16 cellular contexts compared by ENCODE assay signal in genomic region chr17:393806-394717, GRCh38. TPM values are rescaled to one million over a fixed set of nuclear protein-coding genes. Genes with fewer than 3 reads are reported as not detected.
DNase-seq lines count a peak whose midpoint lies in the region; ATAC-seq lines count a peak whose summit lies in the region.
"Had no signal": no experiment of that assay in that cellular context is flagged by ENCODE, and none has a peak within 500 bp of the region (broad histone marks: within the 10 kb centered on the region; RNA-seq: fewer than 3 reads in every experiment).

No MANE protein-coding gene starts in this region.

- no peak for DNase-seq in activated CD4-positive, alpha-beta T cell treated with anti-CD3 and anti-CD28 coated beads, Interleukin-2, amount 10 ng/mL, durations not matched to agents 7 days and 5 days
- no peak for DNase-seq in activated CD4-positive, alpha-beta T cell treated with anti-CD3 and anti-CD28 coated beads for 1 hour
- peak; percentile 22 for DNase-seq in MV-4-11 (lab: John Stamatoyannopoulos, UW)
- DNase-seq in left colon: no peak
- DNase-seq in posterior vena cava (ENCODE audit: low spot score): peak; percentile 69
- no peak for DNase-seq in activated CD4-positive, alpha-beta memory T cell treated with anti-CD3 and anti-CD28 coated beads for 36 hours
- no peak for DNase-seq in NCI-H82 treated with DMSO at 0.1 percent for 48 hours (lab: John Stamatoyannopoulos, UW; ENCODE audit: unreplicated experiment)
- DNase-seq: activated B cell treated with CpG ODN at 0.5 μM for 24 hours; activated naive CD4-positive, alpha-beta T cell treated with anti-CD3 and anti-CD28 coated beads, Interleukin-2, amount 10 ng/mL, durations not matched to agents 7 days and 5 days; left lung; naive B cell; NCI-H2171 treated with DMSO at 0.1 percent for 48 hours; NCI-H82; stomach; T-helper 1 cell had no signal

- intact Hi-C loops in left colon (cut with DNase I, micrococcal nuclease) (no loop called here), posterior vena cava (cut with DNase I) (loop anchor here in 1 of 2 donors (5.0 kb wide), 1 partner anchor 252 kb away; a partner anchor contains a TSS)
- intact Hi-C loops in activated CD4-positive, alpha-beta memory T cell treated with anti-CD3 and anti-CD28 coated beads for 36 hours (cut with micrococcal nuclease): no loop called here

- ATAC-seq in left colon (peak; percentile 24), GM21723 (IDR thresholded peaks at IDR 0.05; ENCODE audit: unreplicated experiment) (no peak)

- H3K4me3 Mint-ChIP-seq in activated CD4-positive, alpha-beta T cell treated with anti-CD3 and anti-CD28 coated beads, Interleukin-2, amount 10 ng/mL, durations not matched to agents 7 days and 5 days: no peak overlapping the region
- no peak overlapping the region for H3K4me3 Mint-ChIP-seq in activated CD4-positive, alpha-beta memory T cell treated with anti-CD3 and anti-CD28 coated beads for 36 hours
- H3K4me3 Mint-ChIP-seq: activated B cell treated with CpG ODN at 0.5 μM for 24 hours; activated naive CD4-positive, alpha-beta T cell treated with anti-CD3 and anti-CD28 coated beads, Interleukin-2, amount 10 ng/mL, durations not matched to agents 7 days and 5 days; naive B cell had no signal

- H3K27ac Mint-ChIP-seq in activated CD4-positive, alpha-beta T cell treated with anti-CD3 and anti-CD28 coated beads, Interleukin-2, amount 10 ng/mL, durations not matched to agents 7 days and 5 days: peak overlapping the region; percentile 1
- H3K27ac Mint-ChIP-seq in activated CD4-positive, alpha-beta memory T cell treated with anti-CD3 and anti-CD28 coated beads for 36 hours: no peak overlapping the region
- H3K27ac Mint-ChIP-seq: activated B cell treated with CpG ODN at 0.5 μM for 24 hours; activated naive CD4-positive, alpha-beta T cell treated with anti-CD3 and anti-CD28 coated beads, Interleukin-2, amount 10 ng/mL, durations not matched to agents 7 days and 5 days had no signal

- POLR2A ChIA-PET in activated CD4-positive, alpha-beta T cell treated with anti-CD3 and anti-CD28 coated beads, Interleukin-2, amount 10 ng/mL, durations not matched to agents 7 days and 5 days (lab: Charles Lee): no interaction called here
- POLR2A ChIA-PET in activated CD4-positive, alpha-beta memory T cell treated with anti-CD3 and anti-CD28 coated beads for 36 hours (lab: Charles Lee): no interaction called here

- peaks cover 2% of the 10 kb centered on the region for H3K36me3 Mint-ChIP-seq in activated CD4-positive, alpha-beta T cell treated with anti-CD3 and anti-CD28 coated beads, Interleukin-2, amount 10 ng/mL, durations not matched to agents 7 days and 5 days (ENCODE audit: low read depth)
- H3K36me3 Mint-ChIP-seq in activated CD4-positive, alpha-beta memory T cell treated with anti-CD3 and anti-CD28 coated beads for 36 hours: no peaks in the 10 kb centered on the region
- H3K36me3 Mint-ChIP-seq: naive B cell had no signal

- H3K9me3 Mint-ChIP-seq in activated CD4-positive, alpha-beta T cell treated with anti-CD3 and anti-CD28 coated beads, Interleukin-2, amount 10 ng/mL, durations not matched to agents 7 days and 5 days: no peaks in the 10 kb centered on the region
- no peaks in the 10 kb centered on the region for H3K9me3 Mint-ChIP-seq in activated CD4-positive, alpha-beta memory T cell treated with anti-CD3 and anti-CD28 coated beads for 36 hours
- H3K9me3 Mint-ChIP-seq: activated B cell treated with CpG ODN at 0.5 μM for 24 hours; activated naive CD4-positive, alpha-beta T cell treated with anti-CD3 and anti-CD28 coated beads, Interleukin-2, amount 10 ng/mL, durations not matched to agents 7 days and 5 days had no signal

- H3K27me3 Mint-ChIP-seq in activated CD4-positive, alpha-beta T cell treated with anti-CD3 and anti-CD28 coated beads, Interleukin-2, amount 10 ng/mL, durations not matched to agents 7 days and 5 days: no peaks in the 10 kb centered on the region
- H3K27me3 Mint-ChIP-seq in activated CD4-positive, alpha-beta memory T cell treated with anti-CD3 and anti-CD28 coated beads for 36 hours: no peaks in the 10 kb centered on the region

- H3K4me1 Mint-ChIP-seq in activated CD4-positive, alpha-beta T cell treated with anti-CD3 and anti-CD28 coated beads, Interleukin-2, amount 10 ng/mL, durations not matched to agents 7 days and 5 days: peaks cover 10% of the 10 kb centered on the region
- peaks cover 8% of the 10 kb centered on the region for H3K4me1 Mint-ChIP-seq in activated CD4-positive, alpha-beta memory T cell treated with anti-CD3 and anti-CD28 coated beads for 36 hours (ENCODE audit: low read depth)
- H3K4me1 Mint-ChIP-seq: activated B cell treated with CpG ODN at 0.5 μM for 24 hours had no signal

- CTCF ChIA-PET in activated CD4-positive, alpha-beta T cell treated with anti-CD3 and anti-CD28 coated beads, Interleukin-2, amount 10 ng/mL, durations not matched to agents 7 days and 5 days (lab: Charles Lee): no interaction called here
- CTCF ChIA-PET in activated CD4-positive, alpha-beta memory T cell treated with anti-CD3 and anti-CD28 coated beads for 36 hours (lab: Charles Lee): interaction anchor here (0.9 kb wide), 1 partner anchor 327 kb away, joined by 4 read pairs; no protein-coding TSS in a partner anchor

RNA-seq across cellular contexts. Expression of gene RPH3AL, which starts 41.5 kb away (rescaled TPM):
- total RNA-seq in activated CD4-positive, alpha-beta T cell treated with anti-CD3 and anti-CD28 coated beads, Interleukin-2, amount 10 ng/mL, durations not matched to agents 7 days and 5 days: 1 to 10 TPM; 3.2 to 4.6 TPM
- total RNA-seq in left colon (10 to 100 TPM; 32.7 to 42.3 TPM), posterior vena cava (10 to 100 TPM in 1 of 2 donors, 1 to 10 TPM in 1; 9.7 to 11.2 TPM)
- total RNA-seq in activated CD4-positive, alpha-beta memory T cell treated with anti-CD3 and anti-CD28 coated beads for 36 hours: 1 to 10 TPM; 1.7 to 3.0 TPM

RNA-seq across cellular contexts. Expression of gene RFLNB, which starts 51.7 kb away (rescaled TPM):
- 100 to 1,000 TPM in 1 of 2 experiments, 10 to 100 TPM in 1; 93.4 to 101 TPM for total RNA-seq in activated CD4-positive, alpha-beta T cell treated with anti-CD3 and anti-CD28 coated beads, Interleukin-2, amount 10 ng/mL, durations not matched to agents 7 days and 5 days
- total RNA-seq in left colon (1 to 10 TPM; 4.4 to 9.5 TPM), posterior vena cava (100 to 1,000 TPM in 1 of 2 donors, 10 to 100 TPM in 1; 69.7 to 133 TPM)
- 10 to 100 TPM; 49.0 to 49.1 TPM for total RNA-seq in activated CD4-positive, alpha-beta memory T cell treated with anti-CD3 and anti-CD28 coated beads for 36 hours

Comparison
In these comparisons a context has a peak if more than half of its experiments do, and no peak if none do; other contexts are left out.
1. DNase-seq: peak in MV-4-11 (single experiment) and posterior vena cava (single experiment); none in activated CD4-positive, alpha-beta T cell treated with anti-CD3 and anti-CD28 coated beads, Interleukin-2, amount 10 ng/mL, durations not matched to agents 7 days and 5 days (single experiment), activated CD4-positive, alpha-beta T cell treated with anti-CD3 and anti-CD28 coated beads for 1 hour (single experiment), left colon (0 of 2), activated CD4-positive, alpha-beta memory T cell treated with anti-CD3 and anti-CD28 coated beads for 36 hours (single experiment) and NCI-H82 treated with DMSO at 0.1 percent for 48 hours (single experiment).
2. RNA of gene RFLNB, which starts 51.7 kb away (total RNA-seq): 69.7 to 133 TPM in posterior vena cava, 93.4 to 101 TPM in activated CD4-positive, alpha-beta T cell treated with anti-CD3 and anti-CD28 coated beads, Interleukin-2, amount 10 ng/mL, durations not matched to agents 7 days and 5 days and 49.0 to 49.1 TPM in activated CD4-positive, alpha-beta memory T cell treated with anti-CD3 and anti-CD28 coated beads for 36 hours; 4.4 to 9.5 TPM in left colon; every median in the first group is over 4 times any median in the second.